ENCODE assay signal across 1 cellular context in genomic region chr17:78367193-78367592, GRCh38.
TF ChIP-seq lines count a peak whose summit lies in the region.

No MANE protein-coding gene starts in this region.

TF ChIP-seq in H1, 55 proteins besides CTCF, POLR2A, EP300 and RAD21:
- no peak for TF ChIP-seq SRF (IDR thresholded peaks at IDR 0.05; ENCODE audit: low read depth, low read length)
- TF ChIP-seq TBP (IDR thresholded peaks at IDR 0.05; ENCODE audit: low read depth, low read length) = no peak
- no peak for TF ChIP-seq TAF1 (IDR thresholded peaks at IDR 0.05; ENCODE audit: low read depth, low read length)
- TF ChIP-seq EZH2 (IDR thresholded peaks at IDR 0.05; ENCODE audit: low read depth, low read length, severe bottlenecking) = no peak
- no peak for TF ChIP-seq POU5F1 (IDR thresholded peaks at IDR 0.05; ENCODE audit: low read depth, low read length)
- TF ChIP-seq NRF1 (IDR thresholded peaks at IDR 0.05; ENCODE audit: low read depth, low read length) = no peak
- no peak for TF ChIP-seq TAF7 (optimal IDR thresholded peaks at IDR 0.05; ENCODE audit: borderline replicate concordance, low read depth, low read length)
- TF ChIP-seq ASH2L (IDR thresholded peaks at IDR 0.05; ENCODE audit: low read length) = no peak
- no peak for TF ChIP-seq GABPA (IDR thresholded peaks at IDR 0.05; ENCODE audit: borderline replicate concordance, insufficient read depth, low read length)
- no peak for TF ChIP-seq HDAC6 (IDR thresholded peaks at IDR 0.05; ENCODE audit: low read depth, low read length)
- no peak for TF ChIP-seq KDM5A (IDR thresholded peaks at IDR 0.05; ENCODE audit: low read length)
- TF ChIP-seq POLR2AphosphoS5 (IDR thresholded peaks at IDR 0.05; ENCODE audit: low read depth, low read length) = no peak
- no peak for TF ChIP-seq MAFK (IDR thresholded peaks at IDR 0.05; ENCODE audit: low read depth, low read length)
- TF ChIP-seq RXRA (IDR thresholded peaks at IDR 0.05; ENCODE audit: insufficient read depth, low read depth, low read length) = no peak
